Comparison of ENCODE assay signal across 19 cellular contexts in the genomic region with DNA sequence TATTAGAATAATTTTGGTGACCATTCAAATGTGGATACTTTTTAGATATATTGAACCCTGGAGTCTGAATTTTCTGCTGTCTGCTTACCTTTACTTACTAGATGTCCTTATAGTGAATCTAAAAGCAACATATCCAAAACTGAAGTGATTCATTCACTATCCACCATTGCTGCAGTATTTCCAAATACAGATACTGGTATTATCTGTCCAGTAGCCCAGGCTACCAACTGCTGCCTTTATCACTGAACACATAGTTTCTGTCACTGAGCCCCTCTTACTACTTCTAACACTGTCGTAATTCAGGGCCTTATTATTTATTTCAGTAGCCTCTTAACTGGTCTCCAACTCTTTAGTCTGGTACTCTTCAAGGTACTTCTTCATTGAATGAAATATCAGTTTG. TPM values are rescaled to one million over a fixed set of nuclear protein-coding genes. Genes with fewer than 3 reads are reported as not detected.
DNase-seq lines count a peak whose midpoint lies in the region; FAIRE-seq and TF ChIP-seq lines count a peak whose summit lies in the region.
"Had no signal": no experiment of that assay in that cellular context is flagged by ENCODE, and none has a peak within 500 bp of the region (broad histone marks: within the 10 kb centered on the region; RNA-seq: fewer than 3 reads in every experiment).

No MANE protein-coding gene starts in this region.

- H3K27me3 ChIP-seq in astrocyte (ENCODE audit: insufficient read depth, low read length) (no peaks in the 10 kb centered on the region), neutrophil (no peaks in the 10 kb centered on the region)
- H3K27me3 ChIP-seq: brain microvascular endothelial cell, transverse colon had no signal

- H3K27ac ChIP-seq in HEK293 (ENCODE audit: extremely low read depth, low read depth, low read length) (no peak overlapping the region), astrocyte (ENCODE audit: low read depth, low read length) (peak overlapping the region; percentile 44), neutrophil (peak overlapping the region; percentile 30)
- H3K27ac ChIP-seq: brain microvascular endothelial cell had no signal

- peak overlapping the region; percentile 84 for H3K27ac Mint-ChIP-seq in activated T-cell treated with anti-CD3 and anti-CD28 coated beads, Interleukin-2, amount 50 U/mL, for 24 hours
- no peak overlapping the region for H3K27ac Mint-ChIP-seq in astrocyte (ENCODE audit: unreplicated experiment)
- H3K27ac Mint-ChIP-seq: dendritic cell treated with granulocyte-macrophage colony-stimulating factor and Interleukin-4, amounts not matched to agents 40 ng/mL and 50 ng/mL, for 4 days had no signal

- no peak for FAIRE-seq in astrocyte (lab: Jason Lieb, UNC)
- FAIRE-seq: HepG2 had no signal

- no peak overlapping the region for H2AFZ ChIP-seq in astrocyte (ENCODE audit: low read depth, low read length)

- no peak overlapping the region for H3K4me3 Mint-ChIP-seq in activated T-cell treated with anti-CD3 and anti-CD28 coated beads, Interleukin-2, amount 50 U/mL, for 24 hours
- H3K4me3 Mint-ChIP-seq in astrocyte (ENCODE audit: unreplicated experiment): no peak overlapping the region
- H3K4me3 Mint-ChIP-seq: CD14-positive monocyte; dendritic cell treated with granulocyte-macrophage colony-stimulating factor and Interleukin-4, amounts not matched to agents 40 ng/mL and 50 ng/mL, for 4 days had no signal

- H3K36me3 Mint-ChIP-seq in activated T-cell treated with anti-CD3 and anti-CD28 coated beads, Interleukin-2, amount 50 U/mL, for 24 hours (ENCODE audit: low read depth): peaks cover 2% of the 10 kb centered on the region
- H3K36me3 Mint-ChIP-seq in astrocyte (ENCODE audit: low read depth, unreplicated experiment): no peaks in the 10 kb centered on the region

- peaks cover 80% of the 10 kb centered on the region for H3K79me2 ChIP-seq in astrocyte (ENCODE audit: insufficient read depth, low read length)

- CTCF ChIA-PET in HEK293 (lab: Yijun Ruan, JAX): interaction anchor here (0.6 to 0.7 kb wide), 2 partner anchors 160 to 190 kb away, joined by 4 read pairs; no protein-coding TSS in a partner anchor

- H3K9me3 ChIP-seq in HEK293 (ENCODE audit: control insufficient read depth, insufficient read depth, low read depth, low read length) (no peaks in the 10 kb centered on the region), astrocyte (ENCODE audit: insufficient read depth, low read depth, low read length) (no peaks in the 10 kb centered on the region), neutrophil (no peaks in the 10 kb centered on the region)
- H3K9me3 ChIP-seq: transverse colon had no signal

- H4K20me1 ChIP-seq in astrocyte (ENCODE audit: insufficient read depth, low read length): peaks cover 79% of the 10 kb centered on the region

- peak overlapping the region; percentile 10 for H3K4me2 ChIP-seq in astrocyte (ENCODE audit: low read length)

- no peak overlapping the region for H3K9ac ChIP-seq in astrocyte (ENCODE audit: low read length)

- DNase-seq in activated T-cell treated with anti-CD3 and anti-CD28 coated beads, Interleukin-2, amount 50 U/mL, for 24 hours: no peak
- DNase-seq in activated T-cell treated with anti-CD3 and anti-CD28 coated beads, Interleukin-2, amount 50 U/mL, for 48 hours: no peak
- DNase-seq in astrocyte (ENCODE audit: low read depth) (no peak), MV-4-11 (lab: John Stamatoyannopoulos, UW) (no peak), GM03348 (ENCODE audit: low spot score) (no peak), SW 1271 (lab: John Stamatoyannopoulos, UW) (no peak)
- DNase-seq: activated effector memory CD4-positive, alpha-beta T cell treated with anti-CD3 and anti-CD28 coated beads, Interleukin-2, amount 50 U/mL, for 16 hours; DMS79; left cardiac atrium; NCI-H146; NCI-H446; T-helper 1 cell; transverse colon had no signal

- TF ChIP-seq CTCF in HEK293 (tag by site-specific recombination; IDR thresholded peaks at IDR 0.05): no peak
- no peak for TF ChIP-seq CTCF in astrocyte (IDR thresholded peaks at IDR 0.05; ENCODE audit: insufficient read depth, low read depth, low read length)
- TF ChIP-seq CTCF in neutrophil (IDR thresholded peaks at IDR 0.05): no peak

- H3K4me3 ChIP-seq in HEK293 (ENCODE audit: low read depth, low read length): no peak overlapping the region
- no peak overlapping the region for H3K4me3 ChIP-seq in astrocyte (ENCODE audit: insufficient read depth, low read depth, low read length)
- H3K4me3 ChIP-seq in neutrophil (ENCODE audit: low read depth in 1 of 2, low read length in 1 of 2): no peak overlapping the region
- H3K4me3 ChIP-seq: transverse colon had no signal

- no peaks in the 10 kb centered on the region for H3K9me3 Mint-ChIP-seq in activated T-cell treated with anti-CD3 and anti-CD28 coated beads, Interleukin-2, amount 50 U/mL, for 24 hours
- H3K9me3 Mint-ChIP-seq in astrocyte (ENCODE audit: unreplicated experiment): no peaks in the 10 kb centered on the region
- H3K9me3 Mint-ChIP-seq: dendritic cell treated with granulocyte-macrophage colony-stimulating factor and Interleukin-4, amounts not matched to agents 40 ng/mL and 50 ng/mL, for 4 days had no signal

- peaks cover 77% of the 10 kb centered on the region for H3K4me1 Mint-ChIP-seq in activated T-cell treated with anti-CD3 and anti-CD28 coated beads, Interleukin-2, amount 50 U/mL, for 24 hours (ENCODE audit: low read depth)
- H3K4me1 Mint-ChIP-seq in astrocyte (ENCODE audit: low read depth, unreplicated experiment): peaks cover 32% of the 10 kb centered on the region

- H3K4me1 ChIP-seq in HEK293 (ENCODE audit: control insufficient read depth, insufficient read depth, low read length): no peaks in the 10 kb centered on the region; the same call in 1 of the 2 replicates
- H3K4me1 ChIP-seq in astrocyte (ENCODE audit: insufficient read depth, low read length): peaks cover 21% of the 10 kb centered on the region
- peaks cover 7 to 14% of the 10 kb centered on the region in 2 experiments for H3K4me1 ChIP-seq in neutrophil (ENCODE audit: control insufficient read depth in 1 of 2, insufficient read depth in 1 of 2, low read depth in 1 of 2, low read length in 1 of 2)

- H3K27me3 Mint-ChIP-seq in activated T-cell treated with anti-CD3 and anti-CD28 coated beads, Interleukin-2, amount 50 U/mL, for 24 hours: no peaks in the 10 kb centered on the region
- H3K27me3 Mint-ChIP-seq in astrocyte (ENCODE audit: low read depth, unreplicated experiment): no peaks in the 10 kb centered on the region
- H3K27me3 Mint-ChIP-seq: dendritic cell treated with granulocyte-macrophage colony-stimulating factor and Interleukin-4, amounts not matched to agents 40 ng/mL and 50 ng/mL, for 4 days had no signal

- H3K36me3 ChIP-seq in HEK293 (ENCODE audit: control insufficient read depth in 2 of 2, insufficient read depth in 1 of 2, low read length in 2 of 2) (no peaks in the 10 kb centered on the region), astrocyte (ENCODE audit: insufficient read depth, low read length) (no peaks in the 10 kb centered on the region), neutrophil (no peaks in the 10 kb centered on the region)
- H3K36me3 ChIP-seq: brain microvascular endothelial cell, transverse colon had no signal

- POLR2A ChIA-PET in HEK293 (lab: Yijun Ruan, JAX): interaction anchor here (0.7 kb wide), 2 partner anchors 11 to 50 kb away, joined by 3 to 4 read pairs; no protein-coding TSS in a partner anchor

TF ChIP-seq in HEK293, 187 proteins besides CTCF, POLR2A, EP300 and RAD21:
- TF ChIP-seq ZBTB20 (tag by site-specific recombination; IDR thresholded peaks at IDR 0.05): 0 out of 2 replicates have a peak, but pooled peaks have one; percentile 28
- TF ChIP-seq BCL11B (tag by site-specific recombination; IDR thresholded peaks at IDR 0.05; ENCODE audit: low read depth): no peak
TF ChIP-seq in HEK293: peak in this region for 1.

RNA-seq across cellular contexts. Expression of a gene that starts 49.2 kb away (rescaled TPM):
- 68.7 and 71.4 TPM in 2 replicates for total RNA-seq in astrocyte
